ENCODE assay signal across 9 cellular contexts in the genomic region with DNA sequence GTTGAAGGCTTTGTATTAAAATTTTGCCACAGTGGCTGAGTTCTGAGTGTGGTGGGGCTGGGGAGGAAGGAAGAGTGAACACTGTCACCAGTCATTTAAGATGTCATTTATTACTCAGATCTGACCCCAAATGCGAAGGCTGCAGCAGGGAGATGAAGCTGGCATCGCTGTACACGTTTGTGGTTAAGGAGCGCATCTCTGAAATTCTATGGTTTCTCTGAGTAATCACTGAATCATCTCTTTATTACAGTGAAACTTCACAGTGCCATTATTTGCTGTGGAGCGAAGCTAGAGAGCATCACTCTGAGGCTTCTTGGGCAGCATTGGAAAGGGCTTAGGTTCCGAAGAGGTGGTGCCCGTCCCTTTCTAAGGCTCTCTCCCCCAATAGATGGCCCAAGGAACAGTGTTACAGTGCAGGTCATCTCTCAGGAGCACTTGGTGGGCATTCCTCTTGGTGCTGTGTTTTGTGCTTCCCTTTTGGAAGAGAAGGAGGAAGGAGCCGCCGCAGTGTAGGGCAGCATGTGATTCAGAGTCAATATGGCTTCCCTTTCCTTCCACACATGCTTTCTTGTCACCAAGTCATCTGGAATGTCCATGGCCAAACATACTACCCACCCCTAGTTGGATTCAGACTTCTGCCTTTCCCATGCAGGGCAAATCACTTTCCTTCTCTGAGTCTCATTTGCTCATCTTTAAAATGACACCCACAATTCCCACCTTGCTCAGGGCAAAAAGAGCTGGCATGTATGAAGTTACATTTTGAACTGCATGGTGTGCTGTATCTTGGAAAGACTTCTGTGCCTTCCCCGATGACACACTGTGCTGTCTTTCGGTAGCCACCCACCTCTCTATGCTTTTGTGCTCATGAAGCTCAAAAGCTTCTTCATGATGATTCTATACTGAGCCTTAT. TPM values are rescaled to one million over a fixed set of nuclear protein-coding genes. Genes with fewer than 3 reads are reported as not detected.
DNase-seq lines count a peak whose midpoint lies in the region; ATAC-seq, FAIRE-seq and TF ChIP-seq lines count a peak whose summit lies in the region.
"Had no signal": no experiment of that assay in that cellular context is flagged by ENCODE, and none has a peak within 500 bp of the region (broad histone marks: within the 10 kb centered on the region; RNA-seq: fewer than 3 reads in every experiment).

No MANE protein-coding gene starts in this region.

- POLR2A ChIA-PET in AG04450 (lab: Yijun Ruan, JAX), result interaction anchor here (0.6 to 2.0 kb wide), 4 partner anchors 14 to 498 kb away, joined by 3 to 11 read pairs (median 3); no protein-coding TSS in a partner anchor

- H4K20me1 ChIP-seq in keratinocyte (ENCODE audit: control insufficient read depth, extremely low read depth, insufficient read depth, low read length), result no peaks in the 10 kb centered on the region

- H3K79me2 ChIP-seq in keratinocyte (ENCODE audit: control insufficient read depth, insufficient read depth, low read length), result no peaks in the 10 kb centered on the region

- TF ChIP-seq POLR2A in NB4 (IDR thresholded peaks at IDR 0.05; ENCODE audit: extremely low read depth, insufficient read length), result no peak
- TF ChIP-seq POLR2A in spleen (IDR thresholded peaks at IDR 0.05), result no peak

- peak; percentile 82 for ATAC-seq in GM21717 (IDR thresholded peaks at IDR 0.05; ENCODE audit: unreplicated experiment)

- H3K9me3 ChIP-seq in AG04450 (ENCODE audit: control insufficient read depth, insufficient read depth, low read length), result no peaks in the 10 kb centered on the region
- no peaks in the 10 kb centered on the region for H3K9me3 ChIP-seq in keratinocyte (ENCODE audit: control insufficient read depth, low read depth, low read length)
- H3K9me3 ChIP-seq in spleen, result no peaks in the 10 kb centered on the region

- no peaks in the 10 kb centered on the region for H3K36me3 ChIP-seq in keratinocyte (ENCODE audit: control insufficient read depth in 2 of 2, extremely low read depth in 1 of 2, insufficient read depth in 2 of 2, low read length in 2 of 2)
- H3K36me3 ChIP-seq in spleen, result no peaks in the 10 kb centered on the region

- H3K4me2 ChIP-seq in keratinocyte (ENCODE audit: control insufficient read depth, extremely low read depth, insufficient read depth, low read depth, low read length), result peak overlapping the region; percentile 56

- H3K9ac ChIP-seq in keratinocyte (ENCODE audit: control insufficient read depth, extremely low read depth, insufficient read depth, low read length), result peak overlapping the region; percentile 39

- H3K4me3 ChIP-seq in AG04450 (ENCODE audit: low read depth, low read length), result no peak overlapping the region
- no peak overlapping the region for H3K4me3 ChIP-seq in NB4 (ENCODE audit: low read depth, low read length)
- H3K4me3 ChIP-seq in keratinocyte (ENCODE audit: control insufficient read depth in 2 of 3, extremely low read depth in 1 of 3, insufficient read depth in 2 of 3, low read depth in 1 of 3, low read length in 3 of 3), result no peak overlapping the region
- H3K4me3 ChIP-seq in spleen, result peak overlapping the region in 1 of 8 donors; percentile 24

- CTCF ChIA-PET in AG04450 (lab: Charles Lee), result interaction anchor here (1.0 to 2.8 kb wide), 5 partner anchors 10 to 286 kb away, joined by 3 to 13 read pairs (median 5); no protein-coding TSS in a partner anchor

- peaks cover 44% of the 10 kb centered on the region for H3K4me1 ChIP-seq in keratinocyte (ENCODE audit: control insufficient read depth, extremely low read depth, insufficient read depth, low read length)
- H3K4me1 ChIP-seq in spleen, result no peaks in the 10 kb centered on the region

- H3K27me3 ChIP-seq in AG04450 (ENCODE audit: control insufficient read depth, insufficient read depth, low read length) (no peaks in the 10 kb centered on the region), keratinocyte (ENCODE audit: control insufficient read depth, extremely low read depth, insufficient read depth, low read length) (no peaks in the 10 kb centered on the region), spleen (replicated peaks in 1 of 7) (no peaks in the 10 kb centered on the region)

- DNase-seq in AG04450 (ENCODE audit: low read depth, low spot score) (peak; percentile 62), NB4 (ENCODE audit: low read depth) (peak; percentile 69), activated T-helper 1 cell treated with Interleukin-2 at 50 U/mL for 16 hours (ENCODE audit: low read depth) (peak; percentile 55), keratinocyte (ENCODE audit: low read depth, low spot score) (no peak), NCI-H524 treated with DMSO at 0.1 percent for 48 hours (lab: John Stamatoyannopoulos, UW) (no peak), spleen (no peak), midbrain (lab: John Stamatoyannopoulos, UW) (no peak)

- no peak overlapping the region for H2AFZ ChIP-seq in keratinocyte (ENCODE audit: control insufficient read depth, low read length)

- dilution Hi-C loops in keratinocyte (cut with MboI; ENCODE audit: extremely low pct_ligation_motif_present, low sequenced_read_pairs), result loop anchor here (25.0 kb wide), 1 partner anchor 321 kb away; no protein-coding TSS in a partner anchor

- H3K27ac ChIP-seq in AG04450 (ENCODE audit: low read depth, low read length) (peak overlapping the region; percentile 74), keratinocyte (ENCODE audit: control insufficient read depth, insufficient read depth, low read length) (peak overlapping the region; percentile 57), spleen (peak overlapping the region in 4 of 8 donors; percentile 36 to 70 (median 42))

- H3K9me1 ChIP-seq in keratinocyte (ENCODE audit: control insufficient read depth, extremely low read depth, insufficient read depth, low read length), result no peaks in the 10 kb centered on the region

- WGBS in spleen, 5 donors, result 61 to 71% (median 67%) methylated on average over 11 of the region's 11 CpGs

- intact Hi-C loops in spleen (cut with DNase I; ENCODE audit: low total_unique reads), result no loop called here

- TF ChIP-seq CTCF in AG04450 (IDR thresholded peaks at IDR 0.05; ENCODE audit: low read depth, low read length) (no peak), NB4 (IDR thresholded peaks at IDR 0.05; ENCODE audit: low read depth, low read length) (no peak), keratinocyte (optimal IDR thresholded peaks at IDR 0.05 in 1 of 3, IDR thresholded peaks at IDR 0.05 in 1 of 3, conservative IDR thresholded peaks at IDR 0.05 in 1 of 3; ENCODE audit: extremely low read depth in 1 of 3, insufficient read depth in 2 of 3, low read length in 3 of 3) (no peak), spleen (IDR thresholded peaks at IDR 0.05 in 8 of 11, conservative IDR thresholded peaks at IDR 0.05 in 3 of 11) (no peak)

- peak; percentile 91 for FAIRE-seq in keratinocyte (lab: Jason Lieb, UNC)

RNA-seq across cellular contexts. Expression of gene TEX48, which starts 9.3 kb away (rescaled TPM):
- not detected in 2 replicates for polyA plus RNA-seq in AG04450 (2011; rRNA removed)
- polyA minus RNA-seq in AG04450 (2011; rRNA and poly(A)+ RNA removed), result not detected in 2 replicates
- not detected in 3 replicates for polyA plus RNA-seq in keratinocyte
- not detected for polyA plus RNA-seq in keratinocyte (2011; ENCODE audit: low read depth)
- polyA plus RNA-seq in keratinocyte (2011; cell fraction: cytosol; rRNA removed), result not detected in 2 replicates
- polyA plus RNA-seq in keratinocyte (2011; cell fraction: nucleus; rRNA removed), result not detected in 2 replicates
- not detected in 2 replicates for polyA plus RNA-seq in keratinocyte (2012; ENCODE audit: low replicate concordance)
- polyA minus RNA-seq in keratinocyte, result not detected in 3 replicates
- not detected for polyA minus RNA-seq in keratinocyte (2011; cell fraction: cytosol; rRNA and poly(A)+ RNA removed)
- polyA minus RNA-seq in keratinocyte (2011; cell fraction: nucleus; rRNA and poly(A)+ RNA removed), result not detected in 2 replicates
- not detected for total RNA-seq in spleen
- not detected for polyA plus RNA-seq in spleen
- total RNA-seq: glomerular endothelial cell had no signal

RNA-seq across cellular contexts. Expression of gene TEX53, which starts 33.7 kb away (rescaled TPM):
- polyA plus RNA-seq in AG04450 (2011; rRNA removed) (not detected in 2 replicates), keratinocyte (not detected in 3 replicates), spleen (not detected)
- polyA minus RNA-seq in AG04450 (2011; rRNA and poly(A)+ RNA removed), result not detected in 2 replicates
- polyA plus RNA-seq in keratinocyte (2011; ENCODE audit: low read depth), result not detected
- not detected in 2 replicates for polyA plus RNA-seq in keratinocyte (2011; cell fraction: cytosol; rRNA removed)
- not detected in 2 replicates for polyA plus RNA-seq in keratinocyte (2011; cell fraction: nucleus; rRNA removed)
- not detected in 2 replicates for polyA plus RNA-seq in keratinocyte (2012; ENCODE audit: low replicate concordance)
- polyA minus RNA-seq in keratinocyte, result not detected in 3 replicates
- not detected for polyA minus RNA-seq in keratinocyte (2011; cell fraction: cytosol; rRNA and poly(A)+ RNA removed)
- polyA minus RNA-seq in keratinocyte (2011; cell fraction: nucleus; rRNA and poly(A)+ RNA removed), result not detected in 2 replicates
- not detected for total RNA-seq in spleen
- total RNA-seq: glomerular endothelial cell had no signal

Comparison
In these comparisons a context has a peak if more than half of its experiments do, and no peak if none do; other contexts are left out.
1. DNase-seq: peak in AG04450 (single experiment), NB4 (single experiment) and activated T-helper 1 cell treated with Interleukin-2 at 50 U/mL for 16 hours (single experiment); none in keratinocyte (single experiment), NCI-H524 treated with DMSO at 0.1 percent for 48 hours (single experiment), spleen (single experiment) and midbrain (single experiment).